10 cellular contexts compared by ENCODE assay signal in the genomic region with DNA sequence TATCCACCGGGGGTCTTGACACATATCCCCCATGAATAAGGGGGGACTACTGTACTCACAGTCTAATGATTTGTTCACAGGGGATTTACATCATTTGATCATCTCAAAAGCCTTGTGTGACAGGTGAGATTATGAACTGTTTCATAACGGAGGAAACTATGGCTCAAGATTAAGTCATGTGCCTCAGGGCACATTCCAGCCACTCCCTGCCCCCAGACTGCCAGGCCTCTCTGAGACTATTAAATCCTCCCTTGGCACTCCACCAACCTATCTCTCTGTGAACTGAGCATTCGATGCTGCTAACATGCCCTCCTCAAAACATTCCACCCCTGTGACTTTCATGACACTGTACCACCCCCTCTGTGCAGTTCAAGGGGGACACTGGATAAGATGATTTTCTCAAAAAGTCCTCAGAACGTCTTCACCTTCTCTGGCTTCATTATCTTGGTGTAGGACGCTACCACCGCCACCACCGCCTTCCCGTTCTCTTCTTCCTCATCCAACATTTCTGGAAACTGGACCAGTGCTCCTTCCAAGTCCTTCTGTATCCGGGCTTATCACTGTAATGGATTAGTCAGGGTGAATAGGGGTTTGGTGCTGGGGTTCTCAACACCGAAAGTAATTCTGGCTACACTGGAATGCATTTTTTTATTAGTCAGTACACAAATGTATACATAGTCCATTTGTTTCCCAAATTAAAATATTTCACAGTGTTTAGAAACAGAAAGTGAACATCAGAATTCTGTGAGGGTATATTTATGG.
DNase-seq lines count a peak whose midpoint lies in the region; ATAC-seq and TF ChIP-seq lines count a peak whose summit lies in the region.
"Had no signal": no experiment of that assay in that cellular context is flagged by ENCODE, and none has a peak within 500 bp of the region (broad histone marks: within the 10 kb centered on the region; RNA-seq: fewer than 3 reads in every experiment).

No MANE protein-coding gene starts in this region.

- POLR2A ChIA-PET in HEK293T (lab: Yijun Ruan, JAX) = no interaction called here

- peaks cover 0 to 4% (median 0%) of the 10 kb centered on the region in 3 donors for H3K27me3 Mint-ChIP-seq in CD14-positive monocyte (ENCODE audit: low read depth in 3 of 3)

- DNase-seq in Daoy (ENCODE audit: low read depth) = peak; percentile 60
- DNase-seq in MG63 = peak; percentile 80
- DNase-seq in epithelial cell of prostate (ENCODE audit: low read depth, low spot score) = peak; percentile 64
- DNase-seq in myocyte (ENCODE audit: low read depth) = peak; percentile 96
- no peak for DNase-seq in CD14-positive monocyte (ENCODE audit: low spot score)
- no peak for DNase-seq in T-helper 1 cell
- DNase-seq in HEK293T (ENCODE audit: extremely low spot score) = no peak
- DNase-seq: NCI-H1092 treated with DMSO at 0.1 percent for 48 hours had no signal

- no peaks in the 10 kb centered on the region for H3K36me3 Mint-ChIP-seq in CD14-positive monocyte

- H3K27ac Mint-ChIP-seq in CD14-positive monocyte = no peak overlapping the region

- no peak overlapping the region for H3K4me3 ChIP-seq in MG63

- intact Hi-C loops in CD14-positive monocyte (cut with micrococcal nuclease) = no loop called here

- peak overlapping the region; percentile 89 for H3K27ac ChIP-seq in epithelial cell of prostate
- H3K27ac ChIP-seq: neutrophil had no signal

- peaks cover 2% of the 10 kb centered on the region for H3K9me3 ChIP-seq in MG63
- H3K9me3 ChIP-seq: neutrophil had no signal

- no peaks in the 10 kb centered on the region for H3K4me1 Mint-ChIP-seq in CD14-positive monocyte

- CTCF ChIA-PET in HEK293T (lab: Yijun Ruan, JAX) = no interaction called here

- ATAC-seq in HG03442 (IDR thresholded peaks at IDR 0.05; ENCODE audit: unreplicated experiment) = no peak

- no peak for TF ChIP-seq CTCF in CD14-positive monocyte (IDR thresholded peaks at IDR 0.05)

- H3K36me3 ChIP-seq in MG63 = no peaks in the 10 kb centered on the region
- H3K36me3 ChIP-seq: neutrophil had no signal

- no peak overlapping the region for H3K4me3 Mint-ChIP-seq in CD14-positive monocyte

- peaks cover 0 to 3% (median 0%) of the 10 kb centered on the region in 7 donors for H3K9me3 Mint-ChIP-seq in CD14-positive monocyte

- no peaks in the 10 kb centered on the region for H3K27me3 ChIP-seq in MG63
- H3K27me3 ChIP-seq: neutrophil had no signal

TF ChIP-seq in HEK293T, 16 proteins besides CTCF, POLR2A, EP300 and RAD21:
- TF ChIP-seq L3MBTL2 (conservative IDR thresholded peaks at IDR 0.05) (no peak), ZNF384 (IDR thresholded peaks at IDR 0.05) (no peak), BHLHE40 (IDR thresholded peaks at IDR 0.05; ENCODE audit: borderline replicate concordance) (no peak), SP1 (IDR thresholded peaks at IDR 0.05) (no peak), LEF1 (IDR thresholded peaks at IDR 0.05; ENCODE audit: borderline replicate concordance) (no peak), CTBP1 (IDR thresholded peaks at IDR 0.05; ENCODE audit: borderline replicate concordance) (no peak)
TF ChIP-seq in HEK293T: peak in this region for 0.

Comparison
In these comparisons a context has a peak if more than half of its experiments do, and no peak if none do; other contexts are left out.
1. DNase-seq: peak in Daoy (single experiment), MG63 (single experiment), epithelial cell of prostate (single experiment) and myocyte (single experiment); none in CD14-positive monocyte (single experiment), T-helper 1 cell (0 of 5) and HEK293T (single experiment).